ENCODE assay signal across 8 cellular contexts in the genomic region with DNA sequence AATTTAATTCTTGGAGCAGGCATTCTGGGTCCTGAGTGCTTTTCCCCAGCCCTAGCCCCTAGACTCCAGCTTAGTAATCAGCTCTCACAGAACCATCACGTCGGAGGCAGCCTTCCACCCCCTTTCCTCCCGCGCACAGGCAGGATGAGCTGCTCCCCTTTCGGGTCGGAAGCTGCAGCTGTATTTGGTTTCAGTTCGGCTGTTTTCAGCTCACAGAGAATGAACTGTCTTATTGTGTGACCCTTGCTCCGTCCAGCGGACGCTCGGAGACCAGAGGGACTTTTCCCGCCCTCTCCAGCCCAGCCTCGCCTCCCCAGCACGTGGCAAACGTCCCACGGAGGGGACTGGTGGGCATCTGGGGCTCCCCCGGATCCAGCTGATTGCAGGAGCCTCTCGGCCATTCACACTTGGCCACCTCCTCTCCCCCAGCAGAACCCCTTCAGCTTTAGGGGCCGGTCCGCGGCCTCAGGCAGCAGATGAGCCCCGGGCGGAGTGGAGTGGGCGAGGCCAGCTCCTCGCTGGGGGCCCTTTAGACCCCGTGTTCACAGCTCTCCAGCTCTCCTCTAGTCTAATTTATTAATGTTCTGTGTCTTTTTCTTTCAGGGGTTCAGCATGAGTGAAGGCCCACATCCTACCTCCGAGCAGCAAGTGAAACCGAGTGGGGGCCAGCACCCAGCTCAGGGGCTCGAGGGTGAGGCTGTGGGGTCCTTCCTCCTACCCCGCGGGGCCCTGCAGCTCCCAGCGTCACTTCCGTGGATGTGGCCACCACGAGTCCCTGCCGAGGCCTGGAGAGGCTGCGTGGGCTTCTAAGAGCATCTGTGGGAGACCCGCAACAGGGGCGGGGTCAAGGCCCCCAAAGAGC. TPM values are rescaled to one million over a fixed set of nuclear protein-coding genes. Genes with fewer than 3 reads are reported as not detected.
DNase-seq lines count a peak whose midpoint lies in the region; ATAC-seq, FAIRE-seq and TF ChIP-seq lines count a peak whose summit lies in the region.

No MANE protein-coding gene starts in this region.

- H3K27ac Mint-ChIP-seq in activated naive CD8-positive, alpha-beta T cell treated with anti-CD3 and anti-CD28 coated beads, Interleukin-2, amount 10 ng/mL, durations not matched to agents 7 days and 5 days, result no peak overlapping the region
- H3K27ac Mint-ChIP-seq in mesothelial cell of epicardium, result no peak overlapping the region

- no peak for TF ChIP-seq POLR2A in A549 (IDR thresholded peaks at IDR 0.05; ENCODE audit: low read length)

- H3K4me1 Mint-ChIP-seq in activated naive CD8-positive, alpha-beta T cell treated with anti-CD3 and anti-CD28 coated beads, Interleukin-2, amount 10 ng/mL, durations not matched to agents 7 days and 5 days, result peaks cover 8% of the 10 kb centered on the region
- H3K4me1 Mint-ChIP-seq in mesothelial cell of epicardium, result peaks cover 37% of the 10 kb centered on the region

- H3K4me2 ChIP-seq in A549 (peak overlapping the region; percentile 60), GM23248 (ENCODE audit: unreplicated experiment) (peak overlapping the region; percentile 69)

- in situ Hi-C loops in GM23248 (cut with MboI), result no loop called here

- ATAC-seq in A549, result no peak; a peak in 1 of 6 replicates
- peak; percentile 48 for ATAC-seq in activated naive CD8-positive, alpha-beta T cell treated with anti-CD3 and anti-CD28 coated beads, Interleukin-2, amount 10 ng/mL, durations not matched to agents 7 days and 5 days (ENCODE audit: low read depth)
- ATAC-seq in upper lobe of right lung, result peak; percentile 6

- no peak for TF ChIP-seq RAD21 in A549 (conservative IDR thresholded peaks at IDR 0.05 in 1 of 2, IDR thresholded peaks at IDR 0.05 in 1 of 2)

- H3K36me3 Mint-ChIP-seq in activated naive CD8-positive, alpha-beta T cell treated with anti-CD3 and anti-CD28 coated beads, Interleukin-2, amount 10 ng/mL, durations not matched to agents 7 days and 5 days, result peaks cover 2% of the 10 kb centered on the region
- H3K36me3 Mint-ChIP-seq in mesothelial cell of epicardium, result no peaks in the 10 kb centered on the region

- WGBS in A549 (ENCODE audit: missing lambda C conversion rate), result 53% methylated on average over 34 of the region's 38 CpGs
- WGBS in GM23248 (ENCODE audit: low coverage in 1 of 2, low lambda C conversion rate in 2 of 2, missing lambda C conversion rate in 2 of 2), 2 experiments, result 13 to 16% methylated on average over 32 to 38 of the region's 38 CpGs

- 0 out of 2 replicates have a peak overlapping the region, but pooled peaks have one; percentile 11 for H3K9ac ChIP-seq in GM23248

- H3K4me3 ChIP-seq in A549, result peak overlapping the region; percentile 13; the same call in 1 of the 3 replicates
- H3K4me3 ChIP-seq in GM23248, result peak overlapping the region; percentile 62
- peak overlapping the region; percentile 39 for H3K4me3 ChIP-seq in upper lobe of right lung

- H3K9me2 ChIP-seq in GM23248 (ENCODE audit: insufficient read depth), result no peaks in the 10 kb centered on the region

- POLR2A ChIA-PET in A549 (lab: Yijun Ruan, JAX), result no interaction called here
- POLR2A ChIA-PET in activated naive CD8-positive, alpha-beta T cell treated with anti-CD3 and anti-CD28 coated beads, Interleukin-2, amount 10 ng/mL, durations not matched to agents 7 days and 5 days (lab: Charles Lee), result interaction anchor here (0.6 to 1.3 kb wide), 3 partner anchors 9 to 344 kb away, joined by 3 to 4 read pairs (median 3); no protein-coding TSS in a partner anchor

- H3K27me3 ChIP-seq in GM23248 (replicated peaks; ENCODE audit: insufficient read depth), result peaks cover 26% of the 10 kb centered on the region
- peaks cover 63% of the 10 kb centered on the region for H3K27me3 ChIP-seq in upper lobe of right lung

- intact Hi-C loops in upper lobe of right lung (cut with DNase I), result no loop called here

- H3K27ac ChIP-seq in A549 (no peak overlapping the region), GM23248 (no peak overlapping the region), upper lobe of right lung (no peak overlapping the region)

- H4K20me1 ChIP-seq in GM23248 (ENCODE audit: insufficient read depth), result no peaks in the 10 kb centered on the region

- TF ChIP-seq CTCF in A549 (IDR thresholded peaks at IDR 0.05) (no peak), mesothelial cell of epicardium (IDR thresholded peaks at IDR 0.05; ENCODE audit: unreplicated experiment) (no peak), upper lobe of right lung (IDR thresholded peaks at IDR 0.05) (no peak)

- no peak for DNase-seq in A549 (ENCODE audit: low read depth in 1 of 2, low spot score in 1 of 2)
- peak; percentile 46 for DNase-seq in GM23248
- no peak for DNase-seq in activated naive CD8-positive, alpha-beta T cell treated with anti-CD3 and anti-CD28 coated beads, Interleukin-2, amount 10 ng/mL, durations not matched to agents 7 days and 5 days
- no peak for DNase-seq in mesothelial cell of epicardium (ENCODE audit: low spot score in 2 of 2, unreplicated experiment in 2 of 2)
- no peak for DNase-seq in upper lobe of right lung
- DNase-seq in cerebellar nuclear complex (lab: John Stamatoyannopoulos, UW), result no peak
- no peak for DNase-seq in SHP77 treated with DMSO at 0.1 percent for 48 hours (lab: John Stamatoyannopoulos, UW)
- DNase-seq in HCEC 1CT, result no peak

- no peaks in the 10 kb centered on the region for H3K36me3 ChIP-seq in GM23248 (ENCODE audit: low read depth)
- H3K36me3 ChIP-seq in upper lobe of right lung, result no peaks in the 10 kb centered on the region

- H3K79me2 ChIP-seq in GM23248 (ENCODE audit: insufficient read depth), result no peaks in the 10 kb centered on the region

- TF ChIP-seq EP300 in A549 (IDR thresholded peaks at IDR 0.05), result no peak

- H3K9me3 Mint-ChIP-seq in activated naive CD8-positive, alpha-beta T cell treated with anti-CD3 and anti-CD28 coated beads, Interleukin-2, amount 10 ng/mL, durations not matched to agents 7 days and 5 days, result no peaks in the 10 kb centered on the region
- H3K9me3 Mint-ChIP-seq in mesothelial cell of epicardium, result no peaks in the 10 kb centered on the region

- CTCF ChIA-PET in A549 (lab: Yijun Ruan, JAX), result interaction anchor here (0.7 to 5.4 kb wide), 7 partner anchors 9 to 184 kb away, joined by 3 to 45 read pairs (median 5); no protein-coding TSS in a partner anchor

- H3K9me3 ChIP-seq in A549 (no peaks in the 10 kb centered on the region), GM23248 (ENCODE audit: low read depth) (no peaks in the 10 kb centered on the region), upper lobe of right lung (no peaks in the 10 kb centered on the region)

- FAIRE-seq in A549 (lab: Jason Lieb, UNC), result no peak

- peaks cover 47% of the 10 kb centered on the region for H3K27me3 Mint-ChIP-seq in activated naive CD8-positive, alpha-beta T cell treated with anti-CD3 and anti-CD28 coated beads, Interleukin-2, amount 10 ng/mL, durations not matched to agents 7 days and 5 days
- H3K27me3 Mint-ChIP-seq in mesothelial cell of epicardium (ENCODE audit: low read depth), result peaks cover 10% of the 10 kb centered on the region

- peak overlapping the region; percentile 76 for H3K4me3 Mint-ChIP-seq in activated naive CD8-positive, alpha-beta T cell treated with anti-CD3 and anti-CD28 coated beads, Interleukin-2, amount 10 ng/mL, durations not matched to agents 7 days and 5 days
- H3K4me3 Mint-ChIP-seq in mesothelial cell of epicardium, result peak overlapping the region; percentile 53

- H3F3A ChIP-seq in GM23248 (ENCODE audit: insufficient read depth), result no peaks in the 10 kb centered on the region

- H3K4me1 ChIP-seq in A549, result peaks cover 8% of the 10 kb centered on the region; the same call in 1 of the 3 replicates
- no peaks in the 10 kb centered on the region for H3K4me1 ChIP-seq in GM23248 (ENCODE audit: insufficient read depth)
- peaks cover 10% of the 10 kb centered on the region for H3K4me1 ChIP-seq in upper lobe of right lung

- H2AFZ ChIP-seq in GM23248, result peak overlapping the region; percentile 62

RNA-seq across cellular contexts. Expression of a gene that starts 0.9 kb away (rescaled TPM):
- polyA plus RNA-seq in A549 (2011; rRNA removed), result not detected in 2 replicates
- polyA plus RNA-seq in A549 (2012; cell fraction: cytosol; rRNA removed), result not detected in 2 replicates
- 0.06 and 0.11 TPM in 2 replicates for polyA plus RNA-seq in A549 (2012; cell fraction: nucleus; rRNA removed)
- polyA plus RNA-seq in A549 (2017; fragmentation: RNase III; extraction: RNeasy Plus Mini Kit Qiagen cat#74134 plus additional on column Dnase treatment), result not detected in 3 replicates
- not detected in 2 replicates for polyA minus RNA-seq in A549 (2011; rRNA and poly(A)+ RNA removed)
- not detected in 2 replicates for total RNA-seq in GM23248 (2014; rRNA removed; shearing (Covaris generic))
- polyA plus RNA-seq in GM23248 (2016; fragmentation: Nextera tagmentation; extraction: Ambion mirVana), result not detected in 2 replicates
- not detected for total RNA-seq in activated naive CD8-positive, alpha-beta T cell treated with anti-CD3 and anti-CD28 coated beads, Interleukin-2, amount 10 ng/mL, durations not matched to agents 7 days and 5 days
- 6.1 to 7.6 TPM (median 6.5 TPM) in 3 replicates for total RNA-seq in mesothelial cell of epicardium
- not detected for total RNA-seq in upper lobe of right lung

RNA-seq across cellular contexts. Expression of a gene that starts 11.7 kb away (rescaled TPM):
- 0.32 and 0.43 TPM in 2 replicates for polyA plus RNA-seq in A549 (2011; rRNA removed)
- polyA plus RNA-seq in A549 (2012; cell fraction: cytosol; rRNA removed), result 0.74 and 0.80 TPM in 2 replicates
- polyA plus RNA-seq in A549 (2012; cell fraction: nucleus; rRNA removed), result 0.55 and 0.59 TPM in 2 replicates
- 0.50 to 0.66 TPM (median 0.55 TPM) in 3 replicates for polyA plus RNA-seq in A549 (2017; fragmentation: RNase III; extraction: RNeasy Plus Mini Kit Qiagen cat#74134 plus additional on column Dnase treatment)
- 0.44 and 0.58 TPM in 2 replicates for polyA minus RNA-seq in A549 (2011; rRNA and poly(A)+ RNA removed)
- not detected in 2 replicates for total RNA-seq in GM23248 (2014; rRNA removed; shearing (Covaris generic))
- not detected in 2 replicates for polyA plus RNA-seq in GM23248 (2016; fragmentation: Nextera tagmentation; extraction: Ambion mirVana)
- not detected for total RNA-seq in activated naive CD8-positive, alpha-beta T cell treated with anti-CD3 and anti-CD28 coated beads, Interleukin-2, amount 10 ng/mL, durations not matched to agents 7 days and 5 days
- total RNA-seq in mesothelial cell of epicardium, result 0.16 TPM in 1 of 3 replicates, not detected in the others
- not detected for total RNA-seq in upper lobe of right lung

RNA-seq across cellular contexts. Expression of a gene that starts 37.1 kb away (rescaled TPM):
- polyA plus RNA-seq in A549 (2011; rRNA removed), result 0.22 and 0.58 TPM in 2 replicates
- polyA plus RNA-seq in A549 (2012; cell fraction: cytosol; rRNA removed), result 0.31 and 0.52 TPM in 2 replicates
- polyA plus RNA-seq in A549 (2012; cell fraction: nucleus; rRNA removed), result 0.58 and 0.83 TPM in 2 replicates
- 1.5 to 2.5 TPM (median 2.0 TPM) in 3 replicates for polyA plus RNA-seq in A549 (2017; fragmentation: RNase III; extraction: RNeasy Plus Mini Kit Qiagen cat#74134 plus additional on column Dnase treatment)
- not detected in 2 replicates for polyA minus RNA-seq in A549 (2011; rRNA and poly(A)+ RNA removed)
- total RNA-seq in GM23248 (2014; rRNA removed; shearing (Covaris generic)), result 1.4 and 3.0 TPM in 2 replicates
- 1.4 TPM in 2 replicates for polyA plus RNA-seq in GM23248 (2016; fragmentation: Nextera tagmentation; extraction: Ambion mirVana)
- total RNA-seq in activated naive CD8-positive, alpha-beta T cell treated with anti-CD3 and anti-CD28 coated beads, Interleukin-2, amount 10 ng/mL, durations not matched to agents 7 days and 5 days, result 1 to 10 TPM in 1 of 2 experiments, under 1 TPM in 1; 0.86 to 1.0 TPM
- total RNA-seq in mesothelial cell of epicardium, result 5.8 to 7.0 TPM (median 7.0 TPM) in 3 replicates
- total RNA-seq in upper lobe of right lung, result 26.4 TPM

RNA-seq across cellular contexts. Expression of a gene that starts 47.4 kb away (rescaled TPM):
- 18.0 and 18.4 TPM in 2 replicates for polyA plus RNA-seq in A549 (2011; rRNA removed)
- polyA plus RNA-seq in A549 (2012; cell fraction: cytosol; rRNA removed), result 16.4 and 22.2 TPM in 2 replicates
- polyA plus RNA-seq in A549 (2012; cell fraction: nucleus; rRNA removed), result 121 and 156 TPM in 2 replicates
- 15.9 to 21.4 TPM (median 19.5 TPM) in 3 replicates for polyA plus RNA-seq in A549 (2017; fragmentation: RNase III; extraction: RNeasy Plus Mini Kit Qiagen cat#74134 plus additional on column Dnase treatment)
- 15.9 and 16.2 TPM in 2 replicates for polyA minus RNA-seq in A549 (2011; rRNA and poly(A)+ RNA removed)
- 5.9 and 9.7 TPM in 2 replicates for total RNA-seq in GM23248 (2014; rRNA removed; shearing (Covaris generic))
- polyA plus RNA-seq in GM23248 (2016; fragmentation: Nextera tagmentation; extraction: Ambion mirVana), result 4.1 and 5.7 TPM in 2 replicates
- total RNA-seq in activated naive CD8-positive, alpha-beta T cell treated with anti-CD3 and anti-CD28 coated beads, Interleukin-2, amount 10 ng/mL, durations not matched to agents 7 days and 5 days, result 10 to 100 TPM; 84.1 to 84.8 TPM
- total RNA-seq in mesothelial cell of epicardium, result 75.3 to 82.8 TPM (median 76.3 TPM) in 3 replicates
- total RNA-seq in upper lobe of right lung, result 49.1 TPM

RNA-seq across cellular contexts. Expression of a gene that starts 47.7 kb away (rescaled TPM):
- polyA plus RNA-seq in A549 (2011; rRNA removed) (14.9 and 15.2 TPM in 2 replicates), A549 (2017; fragmentation: RNase III; extraction: RNeasy Plus Mini Kit Qiagen cat#74134 plus additional on column Dnase treatment) (19.8 to 21.9 TPM (median 20.8 TPM) in 3 replicates), GM23248 (2016; fragmentation: Nextera tagmentation; extraction: Ambion mirVana) (38.1 and 43.6 TPM in 2 replicates)
- polyA plus RNA-seq in A549 (2012; cell fraction: cytosol; rRNA removed), result 25.1 and 30.2 TPM in 2 replicates
- polyA plus RNA-seq in A549 (2012; cell fraction: nucleus; rRNA removed), result 34.1 and 40.7 TPM in 2 replicates
- 18.8 and 27.1 TPM in 2 replicates for polyA minus RNA-seq in A549 (2011; rRNA and poly(A)+ RNA removed)
- 34.1 and 44.7 TPM in 2 replicates for total RNA-seq in GM23248 (2014; rRNA removed; shearing (Covaris generic))
- 10 to 100 TPM; 24.4 to 27.4 TPM for total RNA-seq in activated naive CD8-positive, alpha-beta T cell treated with anti-CD3 and anti-CD28 coated beads, Interleukin-2, amount 10 ng/mL, durations not matched to agents 7 days and 5 days
- total RNA-seq in mesothelial cell of epicardium (36.6 to 40.3 TPM (median 39.3 TPM) in 3 replicates), upper lobe of right lung (32.7 TPM)

Comparison
In these comparisons a context has a peak if more than half of its experiments do, and no peak if none do; other contexts are left out.
1. ATAC-seq: peak in activated naive CD8-positive, alpha-beta T cell treated with anti-CD3 and anti-CD28 coated beads, Interleukin-2, amount 10 ng/mL, durations not matched to agents 7 days and 5 days (single experiment) and upper lobe of right lung (single experiment); none in A549 (0 of 2).
2. Peak in every context shown above with its lines, with median percentiles within 50 percentile points of each other: H3K4me3 ChIP-seq.